16 cellular contexts compared by ENCODE assay signal in the genomic region with DNA sequence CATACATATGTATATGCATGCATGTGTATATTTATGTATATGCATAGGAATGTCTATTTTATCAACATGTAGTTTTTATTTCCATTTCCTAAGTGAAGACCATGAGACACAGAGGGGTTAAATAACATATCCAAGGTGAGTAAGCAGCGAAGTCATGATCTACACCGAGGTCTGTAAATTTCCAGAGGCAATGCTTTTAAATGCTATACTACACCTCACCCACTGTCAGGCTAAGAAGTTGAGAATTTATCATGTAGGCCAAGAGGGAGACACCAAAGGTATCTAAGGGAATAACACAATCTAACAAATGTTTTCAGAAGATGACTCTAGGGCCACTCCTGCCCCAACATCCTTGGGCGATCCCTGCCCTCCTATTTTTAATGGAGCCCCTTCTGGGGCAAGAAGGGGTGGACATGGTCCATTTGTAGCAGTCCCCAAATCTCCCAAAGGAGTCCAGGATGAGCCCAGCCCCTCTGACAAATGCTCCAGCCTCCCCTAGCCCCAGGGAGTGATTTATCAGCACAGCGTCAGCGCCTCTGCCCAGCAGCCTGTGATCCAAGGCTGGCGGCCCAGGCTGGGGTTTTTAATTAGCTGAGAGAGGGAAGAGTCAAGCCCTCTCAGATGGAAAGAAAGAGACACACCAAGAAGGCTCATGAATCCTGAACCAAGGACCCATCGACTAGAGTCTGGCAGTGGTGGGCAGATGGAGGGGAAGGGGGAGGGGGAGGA.
A peak's percentile ranks its signal among the peaks of the same experiment; 100 is the strongest.
DNase-seq lines count a peak whose midpoint lies in the region; TF ChIP-seq lines count a peak whose summit lies in the region.
"Had no signal": no experiment of that assay in that cellular context is flagged by ENCODE, and none has a peak within 500 bp of the region (broad histone marks: within the 10 kb centered on the region; RNA-seq: fewer than 3 reads in every experiment).

No MANE protein-coding gene starts in this region.

- peaks cover 12% of the 10 kb centered on the region for H3K27me3 Mint-ChIP-seq in glutamatergic neuron (ENCODE audit: unreplicated experiment)

- H3K27ac Mint-ChIP-seq in glutamatergic neuron (ENCODE audit: unreplicated experiment): no peak overlapping the region
- H3K27ac Mint-ChIP-seq: CD14-positive monocyte, HFFc6 had no signal

- H3K4me1 Mint-ChIP-seq in glutamatergic neuron (ENCODE audit: low read depth, unreplicated experiment): peaks cover 46% of the 10 kb centered on the region
- H3K4me1 Mint-ChIP-seq: CD14-positive monocyte had no signal

- no peak for TF ChIP-seq CTCF in glutamatergic neuron (IDR thresholded peaks at IDR 0.05; ENCODE audit: partially characterized antibody, unreplicated experiment)

- no peaks in the 10 kb centered on the region for H3K36me3 Mint-ChIP-seq in glutamatergic neuron (ENCODE audit: unreplicated experiment)
- H3K36me3 Mint-ChIP-seq: CD14-positive monocyte had no signal

- H3K4me3 Mint-ChIP-seq in glutamatergic neuron (ENCODE audit: unreplicated experiment): no peak overlapping the region
- H3K4me3 Mint-ChIP-seq: CD14-positive monocyte, HFFc6 had no signal

- peaks cover 5% of the 10 kb centered on the region for H3K9me3 Mint-ChIP-seq in glutamatergic neuron (ENCODE audit: unreplicated experiment)

- DNase-seq in NCI-H748 (lab: John Stamatoyannopoulos, UW; ENCODE audit: unreplicated experiment) (peak; percentile 7), NCI-H748 treated with DMSO at 0.1 percent for 48 hours (lab: John Stamatoyannopoulos, UW) (no peak), NCI-H82 (lab: John Stamatoyannopoulos, UW) (peak; percentile 86), glutamatergic neuron (peak; percentile 63), NCI-H1436 treated with DMSO at 0.1 percent for 48 hours (lab: John Stamatoyannopoulos, UW) (no peak), SIG-M5 (lab: John Stamatoyannopoulos, UW) (no peak), NCI-H1048 (lab: John Stamatoyannopoulos, UW) (no peak)
- DNase-seq: COR-L47, EL, HFFc6, NCI-H1092, NCI-H187 treated with DMSO at 0.1 percent for 48 hours, NCI-H774, PC-9, T-helper 1 cell had no signal

Comparison
In these comparisons a context has a peak if more than half of its experiments do, and no peak if none do; other contexts are left out.
1. DNase-seq: peak in NCI-H748 (single experiment), NCI-H82 (single experiment) and glutamatergic neuron (single experiment); none in NCI-H748 treated with DMSO at 0.1 percent for 48 hours (single experiment), NCI-H1436 treated with DMSO at 0.1 percent for 48 hours (single experiment), SIG-M5 (single experiment) and NCI-H1048 (single experiment).